25 cellular contexts compared by ENCODE assay signal in genomic region chr16:87808108-87808507, GRCh38. TPM values are rescaled to one million over a fixed set of nuclear protein-coding genes. Genes with fewer than 3 reads are reported as not detected.
DNase-seq lines count a peak whose midpoint lies in the region; ATAC-seq and TF ChIP-seq lines count a peak whose summit lies in the region.
"Had no signal": no experiment of that assay in that cellular context is flagged by ENCODE, and none has a peak within 500 bp of the region (broad histone marks: within the 10 kb centered on the region; RNA-seq: fewer than 3 reads in every experiment).

No MANE protein-coding gene starts in this region.

- no peak for TF ChIP-seq POLR2A in breast epithelium (IDR thresholded peaks at IDR 0.05)

- in situ Hi-C loops in Panc1 (cut with HindIII; ENCODE audit: low pct_unique_long_range_greater_than_20kb, low sequenced_read_pairs): no loop called here
- in situ Hi-C loops in GM13977 (cut with MboI; ENCODE audit: low pct_unique_long_range_greater_than_20kb, low sequenced_read_pairs, unreplicated experiment): no loop called here

- peak overlapping the region; percentile 96 for H3K27ac Mint-ChIP-seq in MCF 10A (ENCODE audit: low read depth, unreplicated experiment)
- no peak overlapping the region for H3K27ac Mint-ChIP-seq in natural killer cell
- H3K27ac Mint-ChIP-seq: CD8-positive, alpha-beta T cell; GM23338 had no signal

- H3K4me3 ChIP-seq in breast epithelium (no peak overlapping the region), Panc1 (ENCODE audit: low read depth in 2 of 2, low read length in 2 of 2) (no peak overlapping the region)
- H3K4me3 ChIP-seq: cardiac muscle cell, GM23338, Peyer's patch, right lobe of liver, testis had no signal

- H3K27ac ChIP-seq in breast epithelium (no peak overlapping the region), Panc1 (ENCODE audit: low read length) (peak overlapping the region; percentile 23; the same call in 1 of the 2 replicates), epithelial cell of prostate (peak overlapping the region; percentile 99)
- H3K27ac ChIP-seq: cardiac muscle cell, right lobe of liver, testis had no signal

- POLR2A ChIA-PET in MCF 10A (lab: Yijun Ruan, JAX): interaction anchor here (0.6 to 11.8 kb wide), 16 partner anchors 12 to 58 kb away, joined by 3 to 349 read pairs (median 16); partner anchors contain the start of gene KLHDC4
- POLR2A ChIA-PET in Panc1 (lab: Charles Lee): interaction anchor here (0.6 kb wide), 1 partner anchor 44 kb away, joined by 3 read pairs; no protein-coding TSS in a partner anchor

- H3K27me3 Mint-ChIP-seq in MCF 10A (ENCODE audit: insufficient read depth, unreplicated experiment) (no peaks in the 10 kb centered on the region), natural killer cell (ENCODE audit: low read depth in 2 of 2) (peaks cover 15 to 17% of the 10 kb centered on the region in 2 donors)

- H3K9me3 Mint-ChIP-seq in MCF 10A (ENCODE audit: unreplicated experiment): no peaks in the 10 kb centered on the region
- H3K9me3 Mint-ChIP-seq in natural killer cell: no peaks in the 10 kb centered on the region
- H3K9me3 Mint-ChIP-seq: CD8-positive, alpha-beta T cell; naive B cell had no signal

- CTCF ChIA-PET in MCF 10A (lab: Yijun Ruan, JAX): interaction anchor here (0.6 to 6.2 kb wide), 4 partner anchors 15 to 63 kb away, joined by 3 to 75 read pairs (median 26); no protein-coding TSS in a partner anchor
- CTCF ChIA-PET in Panc1 (lab: Charles Lee): no interaction called here

- intact Hi-C loops in MCF 10A (cut with micrococcal nuclease) (loop anchor here (5.0 kb wide), 1 partner anchor 44 kb away; no protein-coding TSS in a partner anchor), breast epithelium (cut with DNase I; ENCODE audit: low total_unique reads) (no loop called here), Panc1 (cut with micrococcal nuclease; ENCODE audit: unreplicated experiment) (no loop called here), natural killer cell (cut with micrococcal nuclease) (no loop called here)

- H3K27me3 ChIP-seq in breast epithelium (no peaks in the 10 kb centered on the region), Panc1 (ENCODE audit: control insufficient read depth, insufficient read depth, low read length) (no peaks in the 10 kb centered on the region)
- H3K27me3 ChIP-seq: cardiac muscle cell, Peyer's patch, right lobe of liver, testis had no signal

- H3K36me3 ChIP-seq in breast epithelium: no peaks in the 10 kb centered on the region
- no peaks in the 10 kb centered on the region for H3K36me3 ChIP-seq in Panc1 (ENCODE audit: control insufficient read depth, insufficient read depth, low read length)
- H3K36me3 ChIP-seq: cardiac muscle cell, Peyer's patch, right lobe of liver had no signal

- BruUV-seq in MCF 10A (replicated peaks; lab: Mats Ljungman, UMichigan) (no TSS peak), Panc1 (replicated peaks; lab: Mats Ljungman, UMichigan) (no TSS peak)

- ATAC-seq in Panc1: no peak
- ATAC-seq in natural killer cell: no peak
- ATAC-seq: CD8-positive, alpha-beta T cell; GM23338; SK-N-SH treated with all-trans-retinoic acid at 6 μM for 48 hours had no signal

- TF ChIP-seq CTCF in MCF 10A (IDR thresholded peaks at IDR 0.05; ENCODE audit: unreplicated experiment) (no peak), breast epithelium (IDR thresholded peaks at IDR 0.05) (no peak), Panc1 (IDR thresholded peaks at IDR 0.05) (no peak), GM13977 (IDR thresholded peaks at IDR 0.05; ENCODE audit: extremely low read depth, insufficient read depth, missing control alignments) (no peak), natural killer cell (IDR thresholded peaks at IDR 0.05) (no peak)

- no peaks in the 10 kb centered on the region for H3K9me3 ChIP-seq in breast epithelium
- H3K9me3 ChIP-seq in Panc1 (ENCODE audit: control insufficient read depth, insufficient read depth, low read depth, low read length): no peaks in the 10 kb centered on the region
- H3K9me3 ChIP-seq: Peyer's patch, right lobe of liver, testis had no signal

- H3K36me3 Mint-ChIP-seq in MCF 10A (ENCODE audit: insufficient read depth, unreplicated experiment) (peaks cover 6% of the 10 kb centered on the region), natural killer cell (no peaks in the 10 kb centered on the region)
- H3K36me3 Mint-ChIP-seq: naive B cell had no signal

- H3K4me1 Mint-ChIP-seq in MCF 10A (ENCODE audit: insufficient read depth, unreplicated experiment) (peaks cover 37% of the 10 kb centered on the region), natural killer cell (peaks cover 4 to 6% of the 10 kb centered on the region in 2 donors)

- DNase-seq in MCF 10A (ENCODE audit: unreplicated experiment) (peak; percentile 89), breast epithelium (ENCODE audit: low spot score in 2 of 2) (no peak), Panc1 (ENCODE audit: low read depth, low spot score) (no peak), epithelial cell of prostate (ENCODE audit: low read depth, low spot score) (no peak), GM13977 (ENCODE audit: low spot score) (no peak), kidney glomerular epithelial cell (lab: John Stamatoyannopoulos, UW) (no peak), natural killer cell (no peak)
- DNase-seq: activated effector memory CD4-positive, alpha-beta T cell treated with Interleukin-2 at 50 U/mL for 16 hours; CD8-positive, alpha-beta T cell; dermis blood vessel endothelial cell; DMS53; hippocampal formation; KG1; naive B cell; NCI-H187; NCI-H2227 treated with DMSO at 0.1 percent for 48 hours; NCI-H774; Peyer's patch; right lobe of liver; stimulated activated CD4-positive, alpha-beta T cell treated with anti-CD3 and anti-CD28 coated beads, Interleukin-15, amount 100 ng/mL, for 24 hours; T1000; testis had no signal

- H3K4me3 Mint-ChIP-seq in MCF 10A (ENCODE audit: unreplicated experiment) (peak overlapping the region; percentile 4), natural killer cell (no peak overlapping the region)
- H3K4me3 Mint-ChIP-seq: CD8-positive, alpha-beta T cell; GM23338 had no signal

- H3K4me1 ChIP-seq in breast epithelium (no peaks in the 10 kb centered on the region), Panc1 (ENCODE audit: control insufficient read depth, insufficient read depth, low read length) (peaks cover 13% of the 10 kb centered on the region)
- H3K4me1 ChIP-seq: right lobe of liver had no signal

RNA-seq across cellular contexts. Expression of gene KLHDC4, which starts 42.3 kb away (rescaled TPM):
- 82.9 and 106 TPM in 2 replicates for total RNA-seq in MCF 10A (2022)
- 10 to 100 TPM; 25.9 to 35.6 (median 32.4) TPM for total RNA-seq in breast epithelium
- 50.7 TPM for total RNA-seq in Panc1 (2021; ENCODE audit: unreplicated experiment)
- 43.3 TPM for polyA plus RNA-seq in Panc1 (2012; ENCODE audit: insufficient read length)
- total RNA-seq in natural killer cell: 100 to 1,000 TPM; 210 to 311 (median 210) TPM

Comparison
In these comparisons a context has a peak if more than half of its experiments do, and no peak if none do; other contexts are left out.
1. H3K27ac ChIP-seq: peak in Panc1 (single experiment) and epithelial cell of prostate (single experiment); none in breast epithelium (0 of 2).